ENCODE assay signal across 1 cellular context in the genomic region with DNA sequence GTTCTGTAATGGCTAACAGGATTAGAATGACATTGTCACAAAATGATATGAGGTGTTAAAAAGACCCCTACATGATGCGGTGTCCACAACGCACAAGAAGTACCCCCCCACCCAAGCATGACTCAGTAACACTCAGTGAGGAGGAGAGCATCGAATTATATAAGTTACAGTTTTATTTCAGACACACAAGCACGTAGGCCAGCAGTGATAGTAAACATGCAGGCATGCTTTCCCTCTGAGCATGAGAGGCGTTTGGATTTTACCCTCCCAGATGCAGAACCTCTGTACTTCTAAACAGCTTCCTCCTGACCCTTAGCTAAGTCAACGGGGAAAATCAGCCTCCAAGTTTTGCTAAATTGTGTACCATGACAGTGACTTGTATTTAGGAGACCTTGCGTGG.
TF ChIP-seq lines count a peak whose summit lies in the region.

No MANE protein-coding gene starts in this region.

TF ChIP-seq in SK-N-SH treated with all-trans-retinoic acid at 6 μM for 48 hours, 23 proteins besides CTCF, POLR2A, EP300 and RAD21 (continued from another document):
- TF ChIP-seq RARB (CRISPR knock-in tag; IDR thresholded peaks at IDR 0.05) (no peak), ARNTL (CRISPR knock-in tag; IDR thresholded peaks at IDR 0.05; ENCODE audit: borderline replicate concordance, low read depth) (no peak), BACH2 (CRISPR knock-in tag; IDR thresholded peaks at IDR 0.05; ENCODE audit: borderline replicate concordance) (no peak), ZFP30 (CRISPR knock-in tag; IDR thresholded peaks at IDR 0.05) (no peak), SNAI2 (CRISPR knock-in tag; IDR thresholded peaks at IDR 0.05) (no peak), CSRNP3 (CRISPR knock-in tag; IDR thresholded peaks at IDR 0.05) (no peak), ZFP3 (CRISPR knock-in tag; IDR thresholded peaks at IDR 0.05) (no peak), CREB5 (CRISPR knock-in tag; IDR thresholded peaks at IDR 0.05; ENCODE audit: low read depth) (no peak), TOX (CRISPR knock-in tag; IDR thresholded peaks at IDR 0.05; ENCODE audit: borderline replicate concordance) (no peak), CSDC2 (CRISPR knock-in tag; IDR thresholded peaks at IDR 0.05) (no peak), ZNF565 (CRISPR knock-in tag; conservative IDR thresholded peaks at IDR 0.05; ENCODE audit: low read depth) (no peak)
